ENCODE assay signal across 11 cellular contexts in the genomic region with DNA sequence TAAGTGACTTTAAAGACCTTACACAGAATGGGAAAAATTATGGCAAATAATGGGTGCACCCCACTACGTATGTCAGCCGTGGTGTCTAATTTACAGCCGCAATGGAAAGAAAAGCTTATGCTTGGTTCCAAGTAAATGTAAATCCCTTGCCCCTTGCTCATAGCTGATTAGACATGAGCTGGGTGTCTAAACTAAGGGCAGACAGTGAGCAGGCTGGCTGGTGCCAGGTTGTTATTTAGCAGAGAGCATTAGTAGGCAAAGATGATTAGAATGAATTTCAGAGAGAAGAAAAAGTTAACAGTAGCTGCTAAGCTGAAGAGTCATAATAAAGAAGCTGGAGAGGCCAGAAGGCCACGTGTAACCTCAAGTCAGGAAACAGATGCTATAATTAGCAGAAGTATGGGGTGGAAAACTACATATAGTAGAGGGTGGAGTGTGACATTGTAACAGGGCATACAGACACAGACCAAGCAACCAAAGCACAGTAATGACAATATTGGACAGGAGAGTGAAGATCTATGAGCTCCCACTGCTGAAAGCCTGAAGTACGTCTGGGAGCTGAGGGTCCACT.
A peak's percentile ranks its signal among the peaks of the same experiment; 100 is the strongest.
DNase-seq lines count a peak whose midpoint lies in the region; ATAC-seq, FAIRE-seq and TF ChIP-seq lines count a peak whose summit lies in the region.
"Had no signal": no experiment of that assay in that cellular context is flagged by ENCODE, and none has a peak within 500 bp of the region (broad histone marks: within the 10 kb centered on the region; RNA-seq: fewer than 3 reads in every experiment).

No MANE protein-coding gene starts in this region.

- peak overlapping the region; percentile 20 for H2AFZ ChIP-seq in GM12878 (ENCODE audit: control insufficient read depth, low read depth, low read length)

- TF ChIP-seq RAD21 in GM12878 (IDR thresholded peaks at IDR 0.05; ENCODE audit: insufficient read depth, low read depth, low read length) = no peak

- no peak for FAIRE-seq in GM12878 (lab: Jason Lieb, UNC)
- FAIRE-seq: K562 had no signal

- peak overlapping the region; percentile 81 for H3K4me2 ChIP-seq in GM12878 (ENCODE audit: control insufficient read depth, insufficient read depth)

- no peak for TF ChIP-seq CTCF in GM12878 (IDR thresholded peaks at IDR 0.05 in 2 of 3, conservative IDR thresholded peaks at IDR 0.05 in 1 of 3; ENCODE audit: control insufficient read depth in 2 of 3, extremely low read depth in 1 of 3, insufficient read depth in 1 of 3, low read depth in 3 of 3, low read length in 3 of 3)

- whole genome bisulfite sequencing in GM12878 (ENCODE audit: insufficient coverage, insufficient replicate concordance, low lambda C conversion rate, missing lambda C conversion rate) = 50% methylated on average over 5 of the region's 5 CpGs

- CTCF ChIA-PET in GM12878 (lab: Yijun Ruan, JAX) = interaction anchor here (0.8 to 2.3 kb wide), 12 partner anchors 9 to 59 kb away, joined by 3 to 15 read pairs (median 3); no protein-coding TSS in a partner anchor

- intact Hi-C loops in GM12878 (cut with micrococcal nuclease; ENCODE audit: unreplicated experiment) = loop anchor here (2.0 kb wide), 1 partner anchor 50 kb away; no protein-coding TSS in a partner anchor

- TF ChIP-seq EP300 in GM12878 (IDR thresholded peaks at IDR 0.05; ENCODE audit: borderline replicate concordance in 1 of 2, control insufficient read depth in 1 of 2, low read depth in 2 of 2, low read length in 2 of 2) = no peak

- DNase-seq in CD1c-positive myeloid dendritic cell (ENCODE audit: extremely low spot score) = peak; percentile 53
- peak; percentile 6 for DNase-seq in Jurkat, Clone E6-1 (ENCODE audit: low read depth, low spot score)
- no peak for DNase-seq in GM12878 (ENCODE audit: low read depth, low spot score)
- DNase-seq in HAP-1 (ENCODE audit: low spot score in 2 of 2) = no peak
- no peak for DNase-seq in activated CD4-positive, CD25-positive, alpha-beta regulatory T cell (lab: John Stamatoyannopoulos, UW)
- DNase-seq: activated CD4-positive, alpha-beta memory T cell treated with anti-CD3 and anti-CD28 coated beads, Interleukin-2, amount 10 ng/mL, durations not matched to agents 7 days and 5 days; nephron progenitor cell had no signal

- H3K36me3 ChIP-seq in GM12878 (ENCODE audit: control insufficient read depth in 2 of 2, insufficient read depth in 2 of 2, low read length in 1 of 2) (peaks cover 0 to 3% of the 10 kb centered on the region in 2 experiments; a peak in 2 of 4 replicates), HAP-1 (replicated peaks) (no peaks in the 10 kb centered on the region)

- no peaks in the 10 kb centered on the region for H4K20me1 ChIP-seq in GM12878 (ENCODE audit: control insufficient read depth, insufficient read depth)

- H3K9me3 ChIP-seq in GM12878 (replicated peaks; ENCODE audit: control insufficient read depth, insufficient read depth, low read length) (no peaks in the 10 kb centered on the region; the same call in 2 of the 3 replicates), HAP-1 (no peaks in the 10 kb centered on the region)

- no peak overlapping the region for H3K4me3 ChIP-seq in Jurkat, Clone E6-1 (ENCODE audit: low read length)
- peak overlapping the region; percentile 5; the same call in 1 of the 2 replicates for H3K4me3 ChIP-seq in GM12878
- H3K4me3 ChIP-seq in HAP-1 = no peak overlapping the region
- H3K4me3 ChIP-seq: K562 had no signal

- no peaks in the 10 kb centered on the region for H3K27me3 ChIP-seq in GM12878 (replicated peaks in 1 of 2; ENCODE audit: control insufficient read depth in 2 of 2, insufficient read depth in 2 of 2, low read length in 1 of 2)
- H3K27me3 ChIP-seq in HAP-1 (ENCODE audit: low read depth) = no peaks in the 10 kb centered on the region

- peak; percentile 37 for ATAC-seq in GM19467 (IDR thresholded peaks at IDR 0.05; ENCODE audit: unreplicated experiment)
- peak; percentile 17 for ATAC-seq in GM12878
- ATAC-seq in HG03439 (IDR thresholded peaks at IDR 0.05; ENCODE audit: unreplicated experiment) = no peak
- ATAC-seq in esophagus mucosa = no peak
- ATAC-seq: K562 had no signal

- in situ Hi-C loops in GM12878 (cut with MboI) = no loop called here
- in situ Hi-C loops in HAP-1 (cut with MboI; ENCODE audit: low sequenced_read_pairs) = no loop called here

- TF ChIP-seq POLR2A in GM12878 (IDR thresholded peaks at IDR 0.05; ENCODE audit: low read depth, low read length) = no peak

- H3K4me1 ChIP-seq in GM12878 (ENCODE audit: control insufficient read depth, insufficient read depth, low read length) = peaks cover 44% of the 10 kb centered on the region
- no peaks in the 10 kb centered on the region for H3K4me1 ChIP-seq in HAP-1

- SMC1A ChIA-PET in GM12878 (lab: Charles Lee; ENCODE audit: uncharacterized antibody, unreplicated experiment) = interaction anchor here (0.7 to 7.7 kb wide), 26 partner anchors 9 to 210 kb away, joined by 3 to 64 read pairs (median 4); no protein-coding TSS in a partner anchor

- H3K79me2 ChIP-seq in GM12878 (ENCODE audit: control insufficient read depth, insufficient read depth, low read length) = peaks cover 33% of the 10 kb centered on the region

- peak overlapping the region; percentile 24 for H3K9ac ChIP-seq in GM12878 (ENCODE audit: control insufficient read depth, insufficient read depth, low read length)

- BruUV-seq in GM12878 (replicated peaks; lab: Mats Ljungman, UMichigan) = no TSS peak

- peak overlapping the region; percentile 59 for H3K27ac ChIP-seq in GM12878 (ENCODE audit: control insufficient read depth, insufficient read depth)

- POLR2A ChIA-PET in GM12878 (lab: Charles Lee) = interaction anchor here (0.6 to 1.2 kb wide), 7 partner anchors 14 to 54 kb away, joined by 3 to 5 read pairs (median 4); no protein-coding TSS in a partner anchor

- RAD21 ChIA-PET in GM12878 (lab: Charles Lee; ENCODE audit: unreplicated experiment) = interaction anchor here (0.7 to 2.2 kb wide), 18 partner anchors 9 to 152 kb away, joined by 3 to 11 read pairs (median 4); no protein-coding TSS in a partner anchor

TF ChIP-seq in GM12878, 131 proteins besides CTCF, POLR2A, EP300 and RAD21:
- TF ChIP-seq RUNX3 (IDR thresholded peaks at IDR 0.05; ENCODE audit: low read length) (peak; percentile 24), MEF2A (IDR thresholded peaks at IDR 0.05; ENCODE audit: insufficient read depth, low read depth, low read length) (0 out of 2 replicates have a peak, but pooled peaks have one; percentile 37), PAX5 (IDR thresholded peaks at IDR 0.05; ENCODE audit: borderline replicate concordance, low read depth, low read length) (no peak)
TF ChIP-seq in GM12878: peak in this region for 2.

Comparison
In these comparisons a context has a peak if more than half of its experiments do, and no peak if none do; other contexts are left out.
1. DNase-seq: peak in CD1c-positive myeloid dendritic cell (single experiment) and Jurkat, Clone E6-1 (single experiment); none in GM12878 (single experiment), HAP-1 (0 of 2) and activated CD4-positive, CD25-positive, alpha-beta regulatory T cell (0 of 4).
2. ATAC-seq: peak in GM19467 (single experiment) and GM12878 (single experiment); none in HG03439 (single experiment) and esophagus mucosa (single experiment).